ENCODE assay signal across 14 cellular contexts in the genomic region with DNA sequence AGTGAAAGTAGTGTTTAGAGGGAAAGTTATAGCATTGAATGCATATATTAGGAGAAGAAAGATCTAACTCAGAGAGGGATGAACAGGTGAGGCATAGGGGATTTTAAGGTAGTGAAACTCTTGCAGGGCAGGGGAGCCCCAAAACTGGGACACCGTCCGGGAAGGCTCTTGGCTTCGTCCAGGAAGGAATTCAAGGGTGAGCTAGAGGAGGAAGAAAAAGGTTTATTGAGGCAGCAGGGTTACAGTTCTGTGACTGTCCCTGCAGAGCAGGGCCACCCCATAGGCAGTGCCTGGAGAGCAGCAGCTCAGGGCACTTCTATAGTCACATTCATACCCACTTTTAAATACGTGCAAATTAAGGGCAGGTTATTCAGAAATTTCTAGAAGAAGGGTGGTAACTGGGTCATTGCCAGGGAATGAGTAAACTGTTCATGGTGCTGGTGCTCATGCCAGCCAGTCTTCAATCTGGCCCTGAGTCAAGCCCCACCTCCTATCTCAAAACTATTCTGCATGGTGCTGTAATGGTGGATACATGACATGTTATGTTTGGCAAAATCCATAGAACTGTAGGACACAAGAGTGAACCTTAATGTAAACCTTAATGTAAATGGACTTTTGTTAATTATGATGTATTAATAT. TPM values are rescaled to one million over a fixed set of nuclear protein-coding genes. Genes with fewer than 3 reads are reported as not detected.
DNase-seq lines count a peak whose midpoint lies in the region; ATAC-seq and TF ChIP-seq lines count a peak whose summit lies in the region.
"Had no signal": no experiment of that assay in that cellular context is flagged by ENCODE, and none has a peak within 500 bp of the region (broad histone marks: within the 10 kb centered on the region; RNA-seq: fewer than 3 reads in every experiment).

No MANE protein-coding gene starts in this region.

- peak overlapping the region; percentile 22 to 90 (median 76) for H3K27ac Mint-ChIP-seq in CD4-positive, alpha-beta memory T cell
- H3K27ac Mint-ChIP-seq in IgD-negative memory B cell: peak overlapping the region in 1 of 3 donors; percentile 2
- H3K27ac Mint-ChIP-seq in activated CD8-positive, alpha-beta T cell treated with anti-CD3 and anti-CD28 coated beads for 36 hours: peak overlapping the region; percentile 37

- peak overlapping the region in 5 of 8 donors; percentile 4 to 74 (median 41) for H3K4me3 Mint-ChIP-seq in CD4-positive, alpha-beta memory T cell
- H3K4me3 Mint-ChIP-seq in IgD-negative memory B cell: peak overlapping the region in 3 of 4 donors; percentile 18 to 84 (median 48)
- H3K4me3 Mint-ChIP-seq in activated CD8-positive, alpha-beta T cell treated with anti-CD3 and anti-CD28 coated beads for 36 hours: no peak overlapping the region

- no peak for TF ChIP-seq CTCF in activated CD8-positive, alpha-beta T cell treated with anti-CD3 and anti-CD28 coated beads for 36 hours (IDR thresholded peaks at IDR 0.05)
- TF ChIP-seq CTCF in body of pancreas (IDR thresholded peaks at IDR 0.05): no peak

- no peak overlapping the region for H3K4me3 ChIP-seq in CD4-positive, alpha-beta memory T cell (ENCODE audit: low read length in 2 of 2)
- H3K4me3 ChIP-seq in mucosa of rectum (ENCODE audit: low read length in 2 of 2) (peak overlapping the region in 1 of 2 donors; percentile 11), body of pancreas (no peak overlapping the region)

- H3K9ac ChIP-seq in mucosa of rectum (ENCODE audit: low read depth in 1 of 2, low read length in 2 of 2): peak overlapping the region in 1 of 2 donors; percentile 13
- H3K9ac ChIP-seq: KMS-11 had no signal

- peaks cover 44 to 84% (median 65%) of the 10 kb centered on the region in 4 donors for H3K4me1 Mint-ChIP-seq in CD4-positive, alpha-beta memory T cell
- H3K4me1 Mint-ChIP-seq in IgD-negative memory B cell: peaks cover 40 to 63% (median 59%) of the 10 kb centered on the region in 3 donors
- H3K4me1 Mint-ChIP-seq in activated CD8-positive, alpha-beta T cell treated with anti-CD3 and anti-CD28 coated beads for 36 hours (ENCODE audit: low read depth): peaks cover 50% of the 10 kb centered on the region

- WGBS in body of pancreas, 2 donors: 78 to 84% methylated on average over 4 of the region's 4 CpGs

- peaks cover 5 to 7% of the 10 kb centered on the region in 2 donors for H3K36me3 Mint-ChIP-seq in CD4-positive, alpha-beta memory T cell
- peaks cover 5% of the 10 kb centered on the region for H3K36me3 Mint-ChIP-seq in IgD-negative memory B cell
- peaks cover 1% of the 10 kb centered on the region for H3K36me3 Mint-ChIP-seq in activated CD8-positive, alpha-beta T cell treated with anti-CD3 and anti-CD28 coated beads for 36 hours (ENCODE audit: low read depth)

- DNase-seq in CD4-positive, alpha-beta memory T cell: no peak
- DNase-seq in activated CD8-positive, alpha-beta T cell treated with anti-CD3 and anti-CD28 coated beads for 36 hours: no peak
- DNase-seq in body of pancreas (no peak), superior temporal gyrus (ENCODE audit: extremely low spot score) (no peak), UCSD-AML1 (lab: John Stamatoyannopoulos, UW; ENCODE audit: unreplicated experiment) (no peak)
- DNase-seq: activated naive CD4-positive, alpha-beta T cell; effector CD4-positive, alpha-beta T cell; stimulated activated CD4-positive, alpha-beta T cell treated with anti-CD3 and anti-CD28 coated beads, Interleukin-4, amount 100 ng/mL, for 1 hour had no signal

- H3K27ac ChIP-seq in CD4-positive, alpha-beta memory T cell (ENCODE audit: low read depth, low read length): no peak overlapping the region
- H3K27ac ChIP-seq in mucosa of rectum (ENCODE audit: low read depth in 2 of 2, low read length in 2 of 2) (peak overlapping the region; percentile 94), body of pancreas (peak overlapping the region in 2 of 4 donors; percentile 14 to 83)
- H3K27ac ChIP-seq: KMS-11 had no signal

- H3K4me1 ChIP-seq in CD4-positive, alpha-beta memory T cell (ENCODE audit: insufficient read depth, low read length): peaks cover 70% of the 10 kb centered on the region
- H3K4me1 ChIP-seq in mucosa of rectum (ENCODE audit: control insufficient read depth in 2 of 2, insufficient read depth in 2 of 2, low read length in 2 of 2) (peaks cover 42 to 61% of the 10 kb centered on the region in 2 donors), body of pancreas (peaks cover 20% of the 10 kb centered on the region)

- no peaks in the 10 kb centered on the region for H3K9me3 ChIP-seq in CD4-positive, alpha-beta memory T cell (ENCODE audit: control insufficient read depth in 1 of 2, low read length in 2 of 2)
- H3K9me3 ChIP-seq in mucosa of rectum (ENCODE audit: control insufficient read depth in 2 of 2, low read length in 2 of 2) (no peaks in the 10 kb centered on the region), body of pancreas (no peaks in the 10 kb centered on the region)
- H3K9me3 ChIP-seq: neutrophil, tibial nerve had no signal

- intact Hi-C loops in CD4-positive, alpha-beta memory T cell (cut with micrococcal nuclease): loop anchor here (1.0 to 10.0 kb wide), 3 partner anchors 33 to 279 kb away; partner anchors contain the start of genes DDX54, OAS2, OAS3 and RITA1
- intact Hi-C loops in activated CD8-positive, alpha-beta T cell treated with anti-CD3 and anti-CD28 coated beads for 36 hours (cut with micrococcal nuclease): no loop called here
- intact Hi-C loops in body of pancreas (cut with DNase I): no loop called here

- POLR2A ChIA-PET in CD4-positive, alpha-beta memory T cell (lab: Charles Lee; ENCODE audit: partially characterized antibody): interaction anchor here (0.7 to 12.1 kb wide), 4 partner anchors 32 to 317 kb away, joined by 3 to 144 read pairs (median 21); partner anchors contain the start of genes OAS2 and OAS3
- POLR2A ChIA-PET in activated CD8-positive, alpha-beta T cell treated with anti-CD3 and anti-CD28 coated beads for 36 hours (lab: Charles Lee): interaction anchor here (0.6 to 2.0 kb wide), 3 partner anchors 33 to 83 kb away, joined by 3 to 8 read pairs (median 3); no protein-coding TSS in a partner anchor

- no peak for TF ChIP-seq POLR2A in body of pancreas (IDR thresholded peaks at IDR 0.05)

- no peaks in the 10 kb centered on the region for H3K27me3 ChIP-seq in CD4-positive, alpha-beta memory T cell (ENCODE audit: insufficient read depth, low read length)
- H3K27me3 ChIP-seq in mucosa of rectum (ENCODE audit: control insufficient read depth in 2 of 2, insufficient read depth in 2 of 2, low read length in 2 of 2) (no peaks in the 10 kb centered on the region), body of pancreas (no peaks in the 10 kb centered on the region)
- H3K27me3 ChIP-seq: neutrophil, tibial nerve had no signal

- CTCF ChIA-PET in CD4-positive, alpha-beta memory T cell (lab: Charles Lee; ENCODE audit: partially characterized antibody): interaction anchor here (1.7 to 3.8 kb wide), 4 partner anchors 13 to 125 kb away, joined by 7 to 18 read pairs (median 16); partner anchors contain the start of gene OAS2
- CTCF ChIA-PET in activated CD8-positive, alpha-beta T cell treated with anti-CD3 and anti-CD28 coated beads for 36 hours (lab: Charles Lee): interaction anchor here (1.9 to 4.5 kb wide), 3 partner anchors 6 to 73 kb away, joined by 6 to 24 read pairs (median 20); partner anchors contain the start of genes OAS2 and OAS3

- no peaks in the 10 kb centered on the region for H3K27me3 Mint-ChIP-seq in CD4-positive, alpha-beta memory T cell
- H3K27me3 Mint-ChIP-seq in IgD-negative memory B cell: no peaks in the 10 kb centered on the region
- H3K27me3 Mint-ChIP-seq in activated CD8-positive, alpha-beta T cell treated with anti-CD3 and anti-CD28 coated beads for 36 hours: no peaks in the 10 kb centered on the region

- H3K9me3 Mint-ChIP-seq in CD4-positive, alpha-beta memory T cell: no peaks in the 10 kb centered on the region
- no peaks in the 10 kb centered on the region for H3K9me3 Mint-ChIP-seq in IgD-negative memory B cell
- no peaks in the 10 kb centered on the region for H3K9me3 Mint-ChIP-seq in activated CD8-positive, alpha-beta T cell treated with anti-CD3 and anti-CD28 coated beads for 36 hours

- no peak for ATAC-seq in activated CD8-positive, alpha-beta T cell treated with anti-CD3 and anti-CD28 coated beads for 36 hours
- ATAC-seq in GM21423 (IDR thresholded peaks at IDR 0.05; ENCODE audit: unreplicated experiment) (no peak), body of pancreas (no peak)

- H3K36me3 ChIP-seq in CD4-positive, alpha-beta memory T cell (ENCODE audit: insufficient read depth, low read length): no peaks in the 10 kb centered on the region
- H3K36me3 ChIP-seq in mucosa of rectum (ENCODE audit: control insufficient read depth in 2 of 2, insufficient read depth in 2 of 2, low read length in 2 of 2) (peaks cover 4 to 9% of the 10 kb centered on the region in 2 donors), body of pancreas (replicated peaks in 1 of 2; ENCODE audit: insufficient read depth in 1 of 2, low read depth in 2 of 2) (no peaks in the 10 kb centered on the region)
- H3K36me3 ChIP-seq: neutrophil had no signal

RNA-seq across cellular contexts. Expression of gene OAS1, which starts 1.2 kb away (rescaled TPM):
- total RNA-seq in CD4-positive, alpha-beta memory T cell: 10 to 100 TPM in 1 of 2 experiments, 1 to 10 TPM in 1; 8.4 to 10.9 TPM
- 10 to 100 TPM; 30.3 to 49.3 TPM for polyA plus RNA-seq in CD4-positive, alpha-beta memory T cell
- polyA plus RNA-seq in IgD-negative memory B cell: 115 TPM
- 10 to 100 TPM; 22.7 to 26.8 TPM for total RNA-seq in activated CD8-positive, alpha-beta T cell treated with anti-CD3 and anti-CD28 coated beads for 36 hours
- 1 to 10 TPM; 4.3 to 7.8 TPM for total RNA-seq in body of pancreas

RNA-seq across cellular contexts. Expression of gene OAS3, which starts 32.7 kb away (rescaled TPM):
- 10 to 100 TPM; 20.3 to 22.5 TPM for total RNA-seq in CD4-positive, alpha-beta memory T cell
- 10 to 100 TPM; 14.4 to 31.3 TPM for polyA plus RNA-seq in CD4-positive, alpha-beta memory T cell
- polyA plus RNA-seq in IgD-negative memory B cell: 12.9 TPM
- 10 to 100 TPM; 21.4 to 22.2 TPM for total RNA-seq in activated CD8-positive, alpha-beta T cell treated with anti-CD3 and anti-CD28 coated beads for 36 hours
- total RNA-seq in body of pancreas: 10 to 100 TPM in 1 of 2 donors, 1 to 10 TPM in 1; 2.3 to 18.1 TPM
